Comparison of ENCODE assay signal across 11 cellular contexts in the genomic region with DNA sequence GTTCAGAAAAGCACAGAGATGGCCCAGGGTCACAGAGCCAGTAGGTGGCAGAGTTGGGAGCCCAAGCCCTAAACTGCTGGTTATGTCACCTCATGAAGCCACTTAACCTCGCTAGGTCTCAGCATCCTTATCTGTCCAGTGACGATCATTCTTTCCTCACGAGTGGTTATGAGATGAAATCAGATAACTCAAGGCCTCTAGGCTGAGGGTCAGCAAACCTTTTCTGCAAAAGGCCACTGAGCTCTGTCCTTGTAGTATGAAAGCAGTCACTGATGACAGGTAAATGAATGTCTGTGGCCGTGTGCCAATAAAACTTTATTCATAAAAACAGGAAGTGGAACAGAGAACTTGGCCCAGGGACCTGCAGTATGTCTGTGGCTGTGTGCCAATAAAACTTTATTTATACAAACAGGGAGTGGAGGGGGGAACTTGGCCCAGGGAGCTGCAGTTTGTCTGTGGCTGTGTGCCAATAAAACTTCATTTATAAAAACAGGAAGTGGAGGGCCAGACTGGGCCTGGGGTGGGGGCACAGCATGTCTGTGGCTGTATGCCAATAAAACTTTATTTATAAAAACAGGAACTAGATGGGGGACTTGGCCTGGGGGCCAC.
DNase-seq lines count a peak whose midpoint lies in the region; ATAC-seq and TF ChIP-seq lines count a peak whose summit lies in the region.
"Had no signal": no experiment of that assay in that cellular context is flagged by ENCODE, and none has a peak within 500 bp of the region (broad histone marks: within the 10 kb centered on the region; RNA-seq: fewer than 3 reads in every experiment).

No MANE protein-coding gene starts in this region.

- H3K27ac ChIP-seq in right atrium auricular region (peak overlapping the region; percentile 0 to 59), heart left ventricle (peak overlapping the region in 2 of 12 donors; percentile 8 to 91), RWPE2 (ENCODE audit: poor library complexity, severe bottlenecking) (peak overlapping the region; percentile 16)

- no peak for TF ChIP-seq POLR2A in heart left ventricle (IDR thresholded peaks at IDR 0.05)

- H3K36me3 ChIP-seq in right atrium auricular region: no peaks in the 10 kb centered on the region
- H3K36me3 ChIP-seq in heart left ventricle: no peaks in the 10 kb centered on the region
- H3K36me3 ChIP-seq in RWPE2 (ENCODE audit: low read depth): no peaks in the 10 kb centered on the region

- intact Hi-C loops in heart left ventricle (cut with DNase I): no loop called here

- WGBS in heart left ventricle, 4 donors: 81 to 88% (median 85%) methylated on average over 4 of the region's 4 CpGs

- H3K4me1 ChIP-seq in right atrium auricular region (peaks cover 0 to 45% of the 10 kb centered on the region in 2 donors), heart left ventricle (peaks cover 0 to 81% (median 20%) of the 10 kb centered on the region in 12 donors), RWPE2 (ENCODE audit: insufficient read depth, poor library complexity, severe bottlenecking) (peaks cover 17% of the 10 kb centered on the region)

- H3K27me3 ChIP-seq in right atrium auricular region (no peaks in the 10 kb centered on the region), heart left ventricle (no peaks in the 10 kb centered on the region), RWPE2 (ENCODE audit: insufficient read depth, poor library complexity, severe bottlenecking) (no peaks in the 10 kb centered on the region)

- no peak for DNase-seq in right atrium auricular region (ENCODE audit: low spot score)
- no peak for DNase-seq in heart left ventricle
- DNase-seq in RWPE2 (ENCODE audit: low spot score): no peak
- peak; percentile 42 for DNase-seq in fibroblast of pulmonary artery (ENCODE audit: low read depth)
- DNase-seq in COLO668 (lab: John Stamatoyannopoulos, UW; ENCODE audit: unreplicated experiment): no peak
- no peak for DNase-seq in NCI-H1436 (lab: John Stamatoyannopoulos, UW)
- no peak for DNase-seq in activated effector memory CD4-positive, alpha-beta T cell treated with Interleukin-2 at 50 U/mL for 16 hours
- DNase-seq: activated naive CD4-positive, alpha-beta T cell; NCI-H1048 had no signal

- no peak overlapping the region for H3K4me3 ChIP-seq in right atrium auricular region
- peak overlapping the region in 1 of 12 donors; percentile 12 for H3K4me3 ChIP-seq in heart left ventricle
- no peak overlapping the region for H3K4me3 ChIP-seq in RWPE2 (ENCODE audit: severe bottlenecking)
- no peak overlapping the region for H3K4me3 ChIP-seq in fibroblast of pulmonary artery (replicated peaks; ENCODE audit: low read depth, low read length)

- ATAC-seq in heart left ventricle: no peak
- ATAC-seq in RWPE2 (ENCODE audit: low read depth): no peak
- ATAC-seq in GM19351 (IDR thresholded peaks at IDR 0.05; ENCODE audit: unreplicated experiment): no peak
- ATAC-seq: esophagus mucosa had no signal

- H3K9me3 ChIP-seq in right atrium auricular region (peaks cover 6 to 7% of the 10 kb centered on the region in 2 donors), heart left ventricle (peaks cover 0 to 21% (median 7%) of the 10 kb centered on the region in 12 donors), RWPE2 (ENCODE audit: severe bottlenecking) (peaks cover 9% of the 10 kb centered on the region)

- TF ChIP-seq CTCF in right atrium auricular region (IDR thresholded peaks at IDR 0.05) (no peak), heart left ventricle (IDR thresholded peaks at IDR 0.05) (no peak), RWPE2 (IDR thresholded peaks at IDR 0.05; ENCODE audit: poor library complexity, severe bottlenecking) (no peak), fibroblast of pulmonary artery (IDR thresholded peaks at IDR 0.05; ENCODE audit: low read length, missing control alignments) (no peak)
